ENCODE assay signal across 25 cellular contexts in the genomic region with DNA sequence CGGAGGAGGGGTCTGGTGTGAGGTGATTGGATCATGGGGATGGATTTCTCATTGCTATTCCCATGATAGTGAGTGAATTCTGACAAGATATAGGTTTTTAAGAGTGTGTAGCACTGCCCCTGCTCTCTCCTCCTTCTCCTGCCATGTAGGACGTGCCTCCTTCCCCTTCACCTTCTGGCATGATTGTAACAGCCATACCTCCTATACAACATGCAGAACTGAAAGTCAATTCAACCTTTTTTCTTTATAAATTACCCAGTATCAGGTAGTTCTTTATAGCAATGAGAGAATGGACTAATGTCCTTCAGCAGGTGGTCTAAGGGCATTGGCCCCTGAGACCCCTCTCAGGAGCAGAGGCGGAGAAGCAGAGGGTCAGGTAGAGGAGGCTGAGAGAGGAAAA.
"Had no signal": no experiment of that assay in that cellular context is flagged by ENCODE, and none has a peak within 500 bp of the region (broad histone marks: within the 10 kb centered on the region; RNA-seq: fewer than 3 reads in every experiment).

No MANE protein-coding gene starts in this region.

- H3K9me3 ChIP-seq: MG63, Peyer's patch, SJSA1 had no signal

- H3K4me1 ChIP-seq: Peyer's patch had no signal

- H3K27me3 ChIP-seq: MG63, Peyer's patch, SJSA1 had no signal

- H3K4me3 ChIP-seq: MG63, PC-9, Peyer's patch, SJSA1, SK-N-MC had no signal

- DNase-seq: IMR-90; Karpas-422; KG1; MG63; NCI-H1092 treated with DMSO at 0.1 percent for 48 hours; NCI-H1436; NCI-H187; NCI-H2029; NCI-H2081 treated with DMSO at 0.1 percent for 48 hours; NCI-H2171; NCI-H226; NCI-H446; NCI-H510A; NCI-H524 treated with DMSO at 0.1 percent for 48 hours; NCI-H69; NCI-H774; NK-92 treated with Interleukin-12 subunit alpha and Interleukin-12 subunit beta, amount 100 ng/mL, for 24 hours; OCI-M1; PC-9; Peyer's patch; Right ventricle myocardium superior; SIG-M5 had no signal

- H3K4me2 ChIP-seq: PC-9 had no signal

- H3K36me3 ChIP-seq: MG63, Peyer's patch, SJSA1 had no signal

- H2AFZ ChIP-seq: PC-9 had no signal

- H3K27ac ChIP-seq: PC-9, Peyer's patch, SJSA1, SK-N-MC had no signal

- ATAC-seq: HepG2 had no signal
